Comparison of ENCODE assay signal across 8 cellular contexts in genomic region chr4:150960818-150961217, GRCh38.
DNase-seq lines count a peak whose midpoint lies in the region; ATAC-seq and TF ChIP-seq lines count a peak whose summit lies in the region.

No MANE protein-coding gene starts in this region.

- no peaks in the 10 kb centered on the region for H3K9me2 ChIP-seq in Loucy (replicated peaks; ENCODE audit: low read depth, low read length)

- H3K79me2 ChIP-seq in Loucy (ENCODE audit: insufficient read depth, low read length), result peaks cover 12% of the 10 kb centered on the region

- no peak overlapping the region for H3K4me3 ChIP-seq in Loucy (ENCODE audit: low read length, poor library complexity, severe bottlenecking)

- peak; percentile 59 for TF ChIP-seq CTCF in Loucy (conservative IDR thresholded peaks at IDR 0.05; ENCODE audit: low read length)

- peak; percentile 77 for DNase-seq in activated CD4-positive, alpha-beta T cell treated with anti-CD3 and anti-CD28 coated beads for 48 hours
- DNase-seq in activated CD4-positive, alpha-beta T cell treated with anti-CD3 and anti-CD28 coated beads for 1 hour, result no peak
- peak; percentile 36 for DNase-seq in activated T-cell treated with anti-CD3 and anti-CD28 coated beads for 24 hours (ENCODE audit: low read depth)
- DNase-seq in iPS DF 19.7 (ENCODE audit: low read depth, low spot score), result peak; percentile 23
- DNase-seq in kidney glomerular epithelial cell (lab: John Stamatoyannopoulos, UW), result no peak
- no peak for DNase-seq in globus pallidus (ENCODE audit: low spot score)

- no peaks in the 10 kb centered on the region for H3K4me1 ChIP-seq in Loucy (ENCODE audit: insufficient read depth, low read length, poor library complexity, severe bottlenecking)

- H3K4me2 ChIP-seq in Loucy (ENCODE audit: low read depth, low read length, poor library complexity, severe bottlenecking), result no peak overlapping the region

- no peak overlapping the region for H2AFZ ChIP-seq in Loucy (ENCODE audit: low read length)

- no peaks in the 10 kb centered on the region for H3K27me3 ChIP-seq in Loucy (ENCODE audit: insufficient read depth, low read length, poor library complexity, severe bottlenecking)

- no peak overlapping the region for H3K9ac ChIP-seq in Loucy (ENCODE audit: low read depth, low read length, poor library complexity, severe bottlenecking)

- no peaks in the 10 kb centered on the region for H3K36me3 ChIP-seq in Loucy (ENCODE audit: insufficient read depth, low read length)

- H3F3A ChIP-seq in Loucy (ENCODE audit: low read depth), result no peaks in the 10 kb centered on the region

- H4K20me1 ChIP-seq in Loucy (ENCODE audit: insufficient read depth, low read length, poor library complexity, severe bottlenecking), result peaks cover 3% of the 10 kb centered on the region

- no peak for ATAC-seq in HG02981 (IDR thresholded peaks at IDR 0.05; ENCODE audit: unreplicated experiment)

- H3K9me3 ChIP-seq in Loucy (ENCODE audit: insufficient read depth, low read depth, low read length), result no peaks in the 10 kb centered on the region

Comparison
In these comparisons a context has a peak if more than half of its experiments do, and no peak if none do; other contexts are left out.
1. DNase-seq: peak in activated CD4-positive, alpha-beta T cell treated with anti-CD3 and anti-CD28 coated beads for 48 hours (single experiment), activated T-cell treated with anti-CD3 and anti-CD28 coated beads for 24 hours (single experiment) and iPS DF 19.7 (single experiment); none in activated CD4-positive, alpha-beta T cell treated with anti-CD3 and anti-CD28 coated beads for 1 hour (single experiment), kidney glomerular epithelial cell (single experiment) and globus pallidus (single experiment).